In the genomic region with DNA sequence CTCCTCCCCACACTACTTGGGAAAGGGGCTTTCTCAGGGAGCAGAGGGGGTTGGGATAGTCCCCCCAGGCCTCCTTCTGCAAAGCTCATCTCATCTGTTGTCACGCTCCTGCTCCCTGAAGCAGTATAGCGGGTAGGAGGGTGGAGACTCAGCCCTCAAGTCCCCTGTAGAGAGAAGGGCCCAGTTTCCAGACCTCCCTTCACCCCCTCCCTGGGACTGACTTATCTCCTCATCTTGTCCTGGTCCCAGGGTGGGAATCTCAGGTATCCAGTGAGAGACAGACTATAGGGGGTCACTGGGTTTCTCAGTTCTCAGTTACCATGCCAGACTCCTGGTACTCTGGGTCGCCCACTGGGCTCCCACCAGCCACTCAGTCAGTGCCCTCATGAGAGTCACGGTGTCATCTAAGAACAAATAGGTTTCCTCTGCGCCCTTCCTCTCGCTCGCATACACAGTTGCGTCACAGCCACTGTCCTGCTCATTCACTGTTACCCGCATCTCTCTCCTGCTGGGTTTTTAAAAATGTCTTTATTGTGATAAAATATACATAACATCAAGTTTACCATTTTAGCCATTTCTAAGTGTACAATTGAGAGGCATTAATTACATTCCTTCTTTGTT, we compare ENCODE assay signal across 17 cellular contexts. TPM values are rescaled to one million over a fixed set of nuclear protein-coding genes. Genes with fewer than 3 reads are reported as not detected.
A peak's percentile ranks its signal among the peaks of the same experiment; 100 is the strongest.
DNase-seq lines count a peak whose midpoint lies in the region; ATAC-seq and TF ChIP-seq lines count a peak whose summit lies in the region.
"Had no signal": no experiment of that assay in that cellular context is flagged by ENCODE, and none has a peak within 500 bp of the region (broad histone marks: within the 10 kb centered on the region; RNA-seq: fewer than 3 reads in every experiment).

No MANE protein-coding gene starts in this region.

- peaks cover 73% of the 10 kb centered on the region for H3K4me1 Mint-ChIP-seq in nephron progenitor cell

- DNase-seq in heart right ventricle (no peak), cardiac septum (ENCODE audit: low spot score) (no peak), ascending aorta (ENCODE audit: low spot score in 2 of 2) (no peak), nephron progenitor cell (no peak), uterus (no peak), NCI-H1417 (lab: John Stamatoyannopoulos, UW) (no peak), mucosa of gallbladder (ENCODE audit: low spot score) (no peak)
- no peak for DNase-seq in stimulated activated CD4-positive, alpha-beta T cell treated with anti-CD3 and anti-CD28 coated beads, Interleukin-2, amount 100 ng/mL, for 48 hours
- DNase-seq: activated CD4-positive, alpha-beta T cell treated with anti-CD3 and anti-CD28 coated beads for 48 hours; activated gamma-delta T cell; foreskin melanocyte; GM23248; Karpas-422; NCI-H345 had no signal

- H3K36me3 ChIP-seq in heart right ventricle: no peaks in the 10 kb centered on the region
- no peaks in the 10 kb centered on the region for H3K36me3 ChIP-seq in ascending aorta
- H3K36me3 ChIP-seq in uterus: no peaks in the 10 kb centered on the region
- H3K36me3 ChIP-seq: suprapubic skin had no signal

- ATAC-seq in heart right ventricle: no peak

- H3K9me3 ChIP-seq in heart right ventricle (no peaks in the 10 kb centered on the region), ascending aorta (no peaks in the 10 kb centered on the region), uterus (no peaks in the 10 kb centered on the region)
- H3K9me3 ChIP-seq: suprapubic skin had no signal

- no peaks in the 10 kb centered on the region for H3K36me3 Mint-ChIP-seq in nephron progenitor cell (ENCODE audit: low read depth)

- peak overlapping the region; percentile 68 for H3K4me3 Mint-ChIP-seq in nephron progenitor cell

- H3K27me3 ChIP-seq in heart right ventricle (peaks cover 0 to 68% (median 0%) of the 10 kb centered on the region in 7 donors), ascending aorta (no peaks in the 10 kb centered on the region), uterus (no peaks in the 10 kb centered on the region)
- H3K27me3 ChIP-seq: suprapubic skin had no signal

- H3K27ac ChIP-seq in heart right ventricle (peak overlapping the region in 6 of 10 donors; percentile 60 to 97 (median 92)), ascending aorta (peak overlapping the region; percentile 95 to 100), uterus (peak overlapping the region; percentile 98 to 100)
- H3K27ac ChIP-seq: GM23248 had no signal

- H3K9me3 Mint-ChIP-seq in nephron progenitor cell: no peaks in the 10 kb centered on the region

- H3K4me3 ChIP-seq in heart right ventricle (no peak overlapping the region), ascending aorta (peak overlapping the region in 1 of 2 donors; percentile 55), uterus (peak overlapping the region in 1 of 2 donors; percentile 4)
- H3K4me3 ChIP-seq: GM23248, suprapubic skin had no signal

- no peak for TF ChIP-seq POLR2A in uterus (IDR thresholded peaks at IDR 0.05)

- H3K27ac Mint-ChIP-seq in nephron progenitor cell: peak overlapping the region; percentile 84

- H3K27me3 Mint-ChIP-seq in nephron progenitor cell (ENCODE audit: low read depth, poor library complexity): no peaks in the 10 kb centered on the region

- H3K4me1 ChIP-seq in heart right ventricle: peaks cover 32 to 88% (median 72%) of the 10 kb centered on the region in 9 donors
- peaks cover 29 to 65% of the 10 kb centered on the region in 2 donors for H3K4me1 ChIP-seq in ascending aorta
- H3K4me1 ChIP-seq in uterus: peaks cover 0 to 38% of the 10 kb centered on the region in 2 donors

- intact Hi-C loops in heart right ventricle (cut with DNase I) (no loop called here), cardiac septum (cut with DNase I) (no loop called here), ascending aorta (cut with DNase I) (no loop called here), uterus (cut with DNase I; ENCODE audit: low total_unique reads) (no loop called here)

- 80 to 85% methylated on average over 9 of the region's 9 CpGs for WGBS in heart right ventricle, 2 donors

- TF ChIP-seq CTCF in heart right ventricle (IDR thresholded peaks at IDR 0.05) (no peak), ascending aorta (IDR thresholded peaks at IDR 0.05) (no peak), nephron progenitor cell (IDR thresholded peaks at IDR 0.05) (no peak), uterus (IDR thresholded peaks at IDR 0.05) (no peak)

RNA-seq across cellular contexts. Expression of a gene that starts 4.1 kb away (rescaled TPM):
- total RNA-seq in heart right ventricle (10 to 100 TPM; 27.9 to 54.4 (median 35.5) TPM), cardiac septum (63.3 TPM), ascending aorta (19.8 TPM), uterus (100 to 1,000 TPM in 1 of 4 donors, 10 to 100 TPM in 3; 10.2 to 107 (median 17.2) TPM), mucosa of gallbladder (45.3 TPM)
- polyA plus RNA-seq in heart right ventricle: 10 to 100 TPM; 28.3 to 29.1 TPM

RNA-seq across cellular contexts. Expression of a gene that starts 19.9 kb away (rescaled TPM):
- not detected for total RNA-seq in heart right ventricle
- polyA plus RNA-seq in heart right ventricle: under 1 TPM; 0.03 to 0.15 TPM
- not detected for total RNA-seq in cardiac septum
- not detected for total RNA-seq in ascending aorta
- total RNA-seq in uterus: 1 to 10 TPM in 3 of 4 donors, not detected in 1; 1.6 to 3.2 (median 2.1) TPM
- not detected for total RNA-seq in mucosa of gallbladder
- total RNA-seq: GM23248, liver, pulmonary artery endothelial cell had no signal
- polyA plus RNA-seq: GM23248, liver had no signal

RNA-seq across cellular contexts. Expression of a gene that starts 24.6 kb away (rescaled TPM):
- total RNA-seq in heart right ventricle (100 to 1,000 TPM; 476 to 650 (median 529) TPM), cardiac septum (432 TPM), ascending aorta (643 TPM), uterus (1,000 to 10,000 TPM; 1,557 to 4,762 (median 2,904) TPM), mucosa of gallbladder (921 TPM)
- polyA plus RNA-seq in heart right ventricle: 1,000 to 10,000 TPM in 1 of 2 donors, 100 to 1,000 TPM in 1; 231 to 1,620 TPM

RNA-seq across cellular contexts. Expression of a gene that starts 40.6 kb away (rescaled TPM):
- total RNA-seq in heart right ventricle (1 to 10 TPM; 1.5 to 5.3 (median 3.0) TPM), cardiac septum (2.9 TPM), ascending aorta (0.32 TPM), uterus (10 to 100 TPM in 3 of 4 donors, 1 to 10 TPM in 1; 9.6 to 19.1 (median 11.4) TPM), mucosa of gallbladder (2.6 TPM)
- 1 to 10 TPM; 1.8 to 2.4 TPM for polyA plus RNA-seq in heart right ventricle
